ENCODE assay signal across 17 cellular contexts in genomic region chr16:1009358-1010150, GRCh38. TPM values are rescaled to one million over a fixed set of nuclear protein-coding genes. Genes with fewer than 3 reads are reported as not detected.
DNase-seq lines count a peak whose midpoint lies in the region; ATAC-seq and TF ChIP-seq lines count a peak whose summit lies in the region.
"Had no signal": no experiment of that assay in that cellular context is flagged by ENCODE, and none has a peak within 500 bp of the region (broad histone marks: within the 10 kb centered on the region; RNA-seq: fewer than 3 reads in every experiment).

No MANE protein-coding gene starts in this region.

- no peaks in the 10 kb centered on the region for H3K9me3 ChIP-seq in A673 (ENCODE audit: low read depth, low read length, poor library complexity, severe bottlenecking)
- no peaks in the 10 kb centered on the region for H3K9me3 ChIP-seq in osteoblast (ENCODE audit: low read depth, low read length)
- H3K9me3 ChIP-seq: BLaER1 treated with 17β-estradiol and CSF1 and Interleukin-3, amounts not matched to agents 10 nM and 100 nM; HAP-1 had no signal

- intact Hi-C loops in A673 (cut with micrococcal nuclease; ENCODE audit: unreplicated experiment): no loop called here

- H3K27ac Mint-ChIP-seq in activated CD4-positive, alpha-beta T cell treated with anti-CD3 and anti-CD28 coated beads, Interleukin-2, amount 10 ng/mL, durations not matched to agents 7 days and 5 days: peak overlapping the region; percentile 19
- H3K27ac Mint-ChIP-seq in T-cell: no peak overlapping the region
- H3K27ac Mint-ChIP-seq: B cell; CD8-positive, alpha-beta T cell had no signal

- peaks cover 9% of the 10 kb centered on the region for H3K4me1 Mint-ChIP-seq in activated CD4-positive, alpha-beta T cell treated with anti-CD3 and anti-CD28 coated beads, Interleukin-2, amount 10 ng/mL, durations not matched to agents 7 days and 5 days
- H3K4me1 Mint-ChIP-seq in T-cell: peaks cover 9 to 25% (median 20%) of the 10 kb centered on the region in 3 donors
- H3K4me1 Mint-ChIP-seq: B cell had no signal

- H3K4me3 ChIP-seq in A673 (ENCODE audit: low read depth, low read length, poor library complexity, severe bottlenecking) (no peak overlapping the region), osteoblast (ENCODE audit: insufficient read depth, low read length) (no peak overlapping the region)
- H3K4me3 ChIP-seq: BLaER1 treated with 17β-estradiol and CSF1 and Interleukin-3, amounts not matched to agents 10 nM and 100 nM; HAP-1 had no signal

- DNase-seq in activated CD4-positive, alpha-beta T cell treated with anti-CD3 and anti-CD28 coated beads, Interleukin-2, amount 10 ng/mL, durations not matched to agents 7 days and 5 days: no peak
- no peak for DNase-seq in activated CD4-positive, alpha-beta T cell treated with anti-CD3 and anti-CD28 coated beads, Interleukin-2, amount 50 U/mL, for 1 hour
- no peak for DNase-seq in A673 (ENCODE audit: low spot score)
- DNase-seq in T-cell: peak in 1 of 34 experiments; percentile 26
- DNase-seq in osteoblast (ENCODE audit: insufficient read length, low spot score, missing footprints): peak; percentile 86
- no peak for DNase-seq in NCI-H446 treated with DMSO at 0.1 percent for 48 hours (lab: John Stamatoyannopoulos, UW)
- DNase-seq: Calu3; CD8-positive, alpha-beta T cell; DMS79 treated with DMSO at 0.1 percent for 48 hours; GF-D8 had no signal

- H3K36me3 ChIP-seq in A673 (ENCODE audit: insufficient read depth, low read length, poor library complexity, severe bottlenecking): no peaks in the 10 kb centered on the region
- no peaks in the 10 kb centered on the region for H3K36me3 ChIP-seq in osteoblast (ENCODE audit: insufficient read depth, low read length)
- H3K36me3 ChIP-seq: BLaER1 treated with 17β-estradiol and CSF1 and Interleukin-3, amounts not matched to agents 10 nM and 100 nM; HAP-1 had no signal

- H3K9me3 Mint-ChIP-seq in activated CD4-positive, alpha-beta T cell treated with anti-CD3 and anti-CD28 coated beads, Interleukin-2, amount 10 ng/mL, durations not matched to agents 7 days and 5 days: no peaks in the 10 kb centered on the region
- no peaks in the 10 kb centered on the region for H3K9me3 Mint-ChIP-seq in T-cell
- H3K9me3 Mint-ChIP-seq: CD8-positive, alpha-beta T cell had no signal

- H4K20me1 ChIP-seq in osteoblast (ENCODE audit: insufficient read depth, low read length): no peaks in the 10 kb centered on the region

- TF ChIP-seq CTCF in A673 (conservative IDR thresholded peaks at IDR 0.05; ENCODE audit: low read depth, low read length) (no peak), osteoblast (IDR thresholded peaks at IDR 0.05; ENCODE audit: extremely low read depth, low read depth, low read length) (no peak)

- no TSS peak for BruUV-seq in A673 (replicated peaks; lab: Mats Ljungman, UMichigan)

- peaks cover 15% of the 10 kb centered on the region for H3K4me1 ChIP-seq in A673 (ENCODE audit: insufficient read depth, low read length, poor library complexity, severe bottlenecking)
- H3K4me1 ChIP-seq in osteoblast (ENCODE audit: insufficient read depth, low read length): no peaks in the 10 kb centered on the region
- H3K4me1 ChIP-seq: HAP-1 had no signal

- peaks cover 6% of the 10 kb centered on the region for H3K27me3 Mint-ChIP-seq in activated CD4-positive, alpha-beta T cell treated with anti-CD3 and anti-CD28 coated beads, Interleukin-2, amount 10 ng/mL, durations not matched to agents 7 days and 5 days
- peaks cover 0 to 11% of the 10 kb centered on the region in 2 donors for H3K27me3 Mint-ChIP-seq in T-cell

- H3K79me2 ChIP-seq in osteoblast (ENCODE audit: insufficient read depth, low read length): no peaks in the 10 kb centered on the region

- ATAC-seq in T-cell (replicated peaks in 1 of 4) (peak in 3 of 4 experiments; percentile 34 to 54 (median 52)), GM18505 (IDR thresholded peaks at IDR 0.05; ENCODE audit: unreplicated experiment) (no peak)
- ATAC-seq: CD8-positive, alpha-beta T cell had no signal

- no peak overlapping the region for H3K4me2 ChIP-seq in osteoblast (ENCODE audit: insufficient read depth, low read length)
- H3K4me2 ChIP-seq: BLaER1 treated with 17β-estradiol and CSF1 and Interleukin-3, amounts not matched to agents 10 nM and 100 nM had no signal

- TF ChIP-seq POLR2A in GM18505 (IDR thresholded peaks at IDR 0.05; ENCODE audit: borderline replicate concordance, extremely low read depth, insufficient read depth, insufficient read length): no peak

- H3K27me3 ChIP-seq in A673 (replicated peaks; ENCODE audit: insufficient read depth, low read depth, low read length, poor library complexity) (no peaks in the 10 kb centered on the region), osteoblast (ENCODE audit: insufficient read depth, low read length) (peaks cover 14% of the 10 kb centered on the region)

- peak overlapping the region; percentile 54 for H3K27ac ChIP-seq in A673 (ENCODE audit: low read depth, low read length, poor library complexity, severe bottlenecking)
- no peak overlapping the region for H3K27ac ChIP-seq in osteoblast (ENCODE audit: low read depth, low read length)
- H3K27ac ChIP-seq: 22Rv1; BLaER1 treated with 17β-estradiol and CSF1 and Interleukin-3, amounts not matched to agents 10 nM and 100 nM; HL-60 had no signal

- H3K4me3 Mint-ChIP-seq in activated CD4-positive, alpha-beta T cell treated with anti-CD3 and anti-CD28 coated beads, Interleukin-2, amount 10 ng/mL, durations not matched to agents 7 days and 5 days: no peak overlapping the region
- H3K4me3 Mint-ChIP-seq in T-cell: peak overlapping the region in 1 of 3 donors; percentile 63
- H3K4me3 Mint-ChIP-seq: B cell; CD8-positive, alpha-beta T cell had no signal

- POLR2A ChIA-PET in activated CD4-positive, alpha-beta T cell treated with anti-CD3 and anti-CD28 coated beads, Interleukin-2, amount 10 ng/mL, durations not matched to agents 7 days and 5 days (lab: Charles Lee): no interaction called here
- POLR2A ChIA-PET in A673 (lab: Charles Lee; ENCODE audit: low non-redundant PET): no interaction called here
- POLR2A ChIA-PET in T-cell (lab: Charles Lee): no interaction called here

- CTCF ChIA-PET in activated CD4-positive, alpha-beta T cell treated with anti-CD3 and anti-CD28 coated beads, Interleukin-2, amount 10 ng/mL, durations not matched to agents 7 days and 5 days (lab: Charles Lee): no interaction called here
- CTCF ChIA-PET in A673 (lab: Charles Lee) (interaction anchor here (0.6 kb wide), 2 partner anchors 20 to 48 kb away, joined by 3 to 5 read pairs; no protein-coding TSS in a partner anchor), T-cell (lab: Charles Lee) (no interaction called here)

- no peak overlapping the region for H2AFZ ChIP-seq in osteoblast (ENCODE audit: low read length)

- no peaks in the 10 kb centered on the region for H3K36me3 Mint-ChIP-seq in activated CD4-positive, alpha-beta T cell treated with anti-CD3 and anti-CD28 coated beads, Interleukin-2, amount 10 ng/mL, durations not matched to agents 7 days and 5 days (ENCODE audit: low read depth)
- no peaks in the 10 kb centered on the region for H3K36me3 Mint-ChIP-seq in T-cell
- H3K36me3 Mint-ChIP-seq: CD8-positive, alpha-beta T cell had no signal

RNA-seq across cellular contexts. Expression of gene SOX8, which starts 28.0 kb away (rescaled TPM):
- total RNA-seq in activated CD4-positive, alpha-beta T cell treated with anti-CD3 and anti-CD28 coated beads, Interleukin-2, amount 10 ng/mL, durations not matched to agents 7 days and 5 days: under 1 TPM; 0.25 to 0.27 TPM
- total RNA-seq in A673 (2021): 1.4 and 2.0 TPM in 2 replicates
- total RNA-seq in T-cell: 1 to 10 TPM; 4.7 to 5.9 (median 5.1) TPM
- total RNA-seq in osteoblast: under 0.01 TPM in 1 of 2 replicates, not detected in the other
- total RNA-seq: HT1080 had no signal

RNA-seq across cellular contexts. Expression of gene LMF1, which starts 38.8 kb away (rescaled TPM):
- 10 to 100 TPM; 20.5 to 23.0 TPM for total RNA-seq in activated CD4-positive, alpha-beta T cell treated with anti-CD3 and anti-CD28 coated beads, Interleukin-2, amount 10 ng/mL, durations not matched to agents 7 days and 5 days
- total RNA-seq in A673 (2021) (21.0 and 26.3 TPM in 2 replicates), T-cell (10 to 100 TPM; 46.6 to 59.4 (median 51.1) TPM), osteoblast (25.3 and 35.8 TPM in 2 replicates)
- total RNA-seq: HT1080 had no signal
